Comparison of ENCODE assay signal across 27 cellular contexts in the genomic region with DNA sequence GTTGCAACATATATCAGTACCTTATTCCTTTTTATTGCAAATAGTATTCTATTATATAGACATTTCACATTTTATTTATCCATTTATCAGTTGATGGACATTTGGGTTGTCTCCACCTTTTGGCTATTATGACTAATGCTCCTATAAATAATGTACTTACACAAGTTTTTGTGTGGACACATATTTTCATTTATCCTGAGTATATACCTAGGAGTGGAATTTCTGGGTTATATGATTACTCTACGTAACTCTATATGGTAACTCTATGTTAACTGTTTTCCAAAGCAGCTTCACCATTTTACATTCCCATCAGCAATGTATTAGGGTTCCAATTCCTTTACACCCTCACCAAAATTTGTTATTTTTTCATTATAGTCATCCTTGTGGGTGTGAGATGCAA.
"Had no signal": no experiment of that assay in that cellular context is flagged by ENCODE, and none has a peak within 500 bp of the region (broad histone marks: within the 10 kb centered on the region; RNA-seq: fewer than 3 reads in every experiment).

No MANE protein-coding gene starts in this region.

- H3K9me3 ChIP-seq: colonic mucosa, esophagus muscularis mucosa, esophagus squamous epithelium, gastrocnemius medialis, gastroesophageal sphincter, heart left ventricle, heart right ventricle had no signal

- H3K79me2 ChIP-seq: hepatocyte had no signal

- H3K4me2 ChIP-seq: hepatocyte had no signal

- H3K4me1 ChIP-seq: colonic mucosa, esophagus squamous epithelium, foreskin keratinocyte, gastrocnemius medialis, heart left ventricle, heart right ventricle had no signal

- H3K27ac ChIP-seq: colonic mucosa, coronary artery, dorsolateral prefrontal cortex, epithelial cell of prostate, esophagus muscularis mucosa, esophagus squamous epithelium, foreskin keratinocyte, gastrocnemius medialis, gastroesophageal sphincter, heart left ventricle, heart right ventricle, hepatocyte had no signal

- H3K27me3 Mint-ChIP-seq: dendritic cell treated with granulocyte-macrophage colony-stimulating factor and Interleukin-4, amounts not matched to agents 40 ng/mL and 50 ng/mL, for 4 days; effector memory CD8-positive, alpha-beta T cell had no signal

- ATAC-seq: effector memory CD8-positive, alpha-beta T cell; esophagus mucosa; foreskin keratinocyte; gastrocnemius medialis; gastroesophageal sphincter; heart left ventricle; heart right ventricle had no signal

- H3K36me3 ChIP-seq: colonic mucosa had no signal

- H3K4me3 ChIP-seq: colonic mucosa, coronary artery, dorsolateral prefrontal cortex, esophagus muscularis mucosa, esophagus squamous epithelium, gastrocnemius medialis, gastroesophageal sphincter, heart left ventricle, heart right ventricle, hepatocyte had no signal

- DNase-seq: colonic mucosa; cortex of kidney; dermis blood vessel endothelial cell; dorsolateral prefrontal cortex; effector CD4-positive, alpha-beta T cell; effector CD8-positive, alpha-beta T cell; effector memory CD4-positive, alpha-beta T cell; effector memory CD8-positive, alpha-beta T cell; endodermal cell; erythroblast; esophagus squamous epithelium; foreskin fibroblast; foreskin keratinocyte; foreskin melanocyte; gastrocnemius medialis; glutamatergic neuron; head of caudate nucleus; heart left ventricle; heart right ventricle had no signal

- H3K4me3 Mint-ChIP-seq: dendritic cell treated with granulocyte-macrophage colony-stimulating factor and Interleukin-4, amounts not matched to agents 40 ng/mL and 50 ng/mL, for 4 days; effector memory CD8-positive, alpha-beta T cell; endodermal cell had no signal

- FAIRE-seq: endothelial cell of umbilical vein had no signal

- H3K27ac Mint-ChIP-seq: dendritic cell treated with granulocyte-macrophage colony-stimulating factor and Interleukin-4, amounts not matched to agents 40 ng/mL and 50 ng/mL, for 4 days; effector memory CD8-positive, alpha-beta T cell; endodermal cell had no signal

- H3K27me3 ChIP-seq: colonic mucosa, dorsolateral prefrontal cortex, esophagus muscularis mucosa, esophagus squamous epithelium, foreskin keratinocyte, gastrocnemius medialis, gastroesophageal sphincter, heart left ventricle, heart right ventricle, hepatocyte had no signal

- H2AFZ ChIP-seq: hepatocyte had no signal
